ENCODE assay signal across 7 cellular contexts in the genomic region with DNA sequence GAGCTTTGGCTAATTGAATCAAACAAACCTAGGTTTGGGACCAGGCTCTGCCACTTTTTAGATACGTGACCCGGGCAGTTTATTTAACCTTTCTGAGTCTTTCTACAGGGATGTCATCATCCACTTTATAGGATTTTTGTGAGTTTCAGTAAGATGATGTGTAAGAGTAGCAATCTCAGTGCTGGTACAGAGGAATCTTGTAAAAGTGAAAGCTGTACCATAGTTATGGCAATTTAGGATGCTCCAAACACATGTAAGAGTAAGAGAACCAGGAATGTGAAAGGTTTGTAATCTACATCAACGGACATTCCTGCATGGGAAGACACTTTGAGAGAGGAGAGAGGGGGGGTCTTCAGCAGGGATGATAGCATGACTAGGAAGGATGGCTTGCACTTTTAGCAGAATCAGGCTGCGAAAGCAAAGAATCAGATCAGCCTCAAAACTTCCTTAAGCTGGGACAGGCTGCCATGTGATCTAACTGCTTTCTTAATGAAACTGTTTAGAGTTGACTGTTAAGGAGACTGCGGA. TPM values are rescaled to one million over a fixed set of nuclear protein-coding genes. Genes with fewer than 3 reads are reported as not detected.
DNase-seq lines count a peak whose midpoint lies in the region; ATAC-seq and TF ChIP-seq lines count a peak whose summit lies in the region.

No MANE protein-coding gene starts in this region.

- peaks cover 79% of the 10 kb centered on the region for H3K36me3 Mint-ChIP-seq in activated CD4-positive, alpha-beta memory T cell treated with anti-CD3 and anti-CD28 coated beads for 36 hours
- H3K36me3 Mint-ChIP-seq in stimulated activated effector memory CD8-positive, alpha-beta T cell treated with anti-CD3 and anti-CD28 coated beads, Interleukin-12 subunit alpha, Interleukin-12 subunit beta, amount 100 ng/mL, for 72 hours, result peaks cover 100% of the 10 kb centered on the region

- H3K9me3 ChIP-seq in HEK293 (ENCODE audit: control insufficient read depth, insufficient read depth, low read depth, low read length), result no peaks in the 10 kb centered on the region
- H3K9me3 ChIP-seq in iPS-15b (ENCODE audit: control insufficient read depth, insufficient read depth, low read length), result no peaks in the 10 kb centered on the region

- no peak for DNase-seq in activated CD4-positive, alpha-beta memory T cell treated with anti-CD3 and anti-CD28 coated beads for 36 hours
- DNase-seq in stimulated activated effector memory CD8-positive, alpha-beta T cell treated with anti-CD3 and anti-CD28 coated beads, Interleukin-12 subunit alpha, Interleukin-12 subunit beta, amount 100 ng/mL, for 72 hours (ENCODE audit: low spot score in 2 of 2), result no peak
- no peak for DNase-seq in mucosa of gallbladder (ENCODE audit: low spot score)

- CTCF ChIA-PET in HEK293 (lab: Yijun Ruan, JAX), result interaction anchor here (0.9 to 5.0 kb wide), 3 partner anchors 16 to 79 kb away, joined by 3 to 31 read pairs (median 6); no protein-coding TSS in a partner anchor
- CTCF ChIA-PET in activated CD4-positive, alpha-beta memory T cell treated with anti-CD3 and anti-CD28 coated beads for 36 hours (lab: Charles Lee), result interaction anchor here (1.4 to 2.4 kb wide), 3 partner anchors 21 to 240 kb away, joined by 5 to 10 read pairs (median 8); a partner anchor contains a TSS

- H3K4me3 Mint-ChIP-seq in activated CD4-positive, alpha-beta memory T cell treated with anti-CD3 and anti-CD28 coated beads for 36 hours, result peak overlapping the region; percentile 96
- peak overlapping the region; percentile 85 for H3K4me3 Mint-ChIP-seq in stimulated activated effector memory CD8-positive, alpha-beta T cell treated with anti-CD3 and anti-CD28 coated beads, Interleukin-12 subunit alpha, Interleukin-12 subunit beta, amount 100 ng/mL, for 72 hours

- 0 out of 2 replicates have a peak overlapping the region, but pooled peaks have one; percentile 8 for H3K27ac ChIP-seq in HEK293 (ENCODE audit: extremely low read depth, low read depth, low read length)

- H3K36me3 ChIP-seq in HEK293 (ENCODE audit: control insufficient read depth in 2 of 2, insufficient read depth in 1 of 2, low read length in 2 of 2) (peaks cover 51 to 63% of the 10 kb centered on the region in 2 experiments), iPS-15b (ENCODE audit: control insufficient read depth, insufficient read depth, low read length) (peaks cover 49% of the 10 kb centered on the region)

- POLR2A ChIA-PET in HEK293 (lab: Yijun Ruan, JAX), result interaction anchor here (0.6 to 1.0 kb wide), 2 partner anchors 16 to 334 kb away, joined by 3 to 4 read pairs; no protein-coding TSS in a partner anchor
- POLR2A ChIA-PET in activated CD4-positive, alpha-beta memory T cell treated with anti-CD3 and anti-CD28 coated beads for 36 hours (lab: Charles Lee), result interaction anchor here (0.7 to 2.7 kb wide), 5 partner anchors 15 to 335 kb away, joined by 3 to 21 read pairs (median 5); a partner anchor contains a TSS

- no peaks in the 10 kb centered on the region for H3K27me3 ChIP-seq in iPS-15b (ENCODE audit: control insufficient read depth, insufficient read depth, low read length)

- peak overlapping the region; percentile 100 for H3K9ac ChIP-seq in iPS-15b (ENCODE audit: low read depth, low read length)

- intact Hi-C loops in activated CD4-positive, alpha-beta memory T cell treated with anti-CD3 and anti-CD28 coated beads for 36 hours (cut with micrococcal nuclease), result loop anchor here (2.0 to 5.0 kb wide), 6 partner anchors 88 to 490 kb away; a partner anchor contains a TSS

- ATAC-seq in stimulated activated effector memory CD8-positive, alpha-beta T cell treated with anti-CD3 and anti-CD28 coated beads, Interleukin-12 subunit alpha, Interleukin-12 subunit beta, amount 100 ng/mL, for 72 hours, result no peak
- ATAC-seq in HG02885 (IDR thresholded peaks at IDR 0.05; ENCODE audit: poor library complexity, unreplicated experiment) (no peak), GM18858 (IDR thresholded peaks at IDR 0.05; ENCODE audit: unreplicated experiment) (no peak)

- H3K4me1 ChIP-seq in HEK293 (ENCODE audit: control insufficient read depth, insufficient read depth, low read length) (peaks cover 2% of the 10 kb centered on the region; the same call in 1 of the 2 replicates), iPS-15b (ENCODE audit: control insufficient read depth, insufficient read depth, low read length) (peaks cover 5% of the 10 kb centered on the region)

- H3K4me3 ChIP-seq in HEK293 (ENCODE audit: low read depth, low read length), result peak overlapping the region; percentile 74
- peak overlapping the region; percentile 99 for H3K4me3 ChIP-seq in iPS-15b (ENCODE audit: low read depth, low read length)

- peak overlapping the region; percentile 98 for H3K27ac Mint-ChIP-seq in activated CD4-positive, alpha-beta memory T cell treated with anti-CD3 and anti-CD28 coated beads for 36 hours
- H3K27ac Mint-ChIP-seq in stimulated activated effector memory CD8-positive, alpha-beta T cell treated with anti-CD3 and anti-CD28 coated beads, Interleukin-12 subunit alpha, Interleukin-12 subunit beta, amount 100 ng/mL, for 72 hours, result peak overlapping the region; percentile 98

- peaks cover 60% of the 10 kb centered on the region for H3K4me1 Mint-ChIP-seq in activated CD4-positive, alpha-beta memory T cell treated with anti-CD3 and anti-CD28 coated beads for 36 hours (ENCODE audit: low read depth)
- peaks cover 56% of the 10 kb centered on the region for H3K4me1 Mint-ChIP-seq in stimulated activated effector memory CD8-positive, alpha-beta T cell treated with anti-CD3 and anti-CD28 coated beads, Interleukin-12 subunit alpha, Interleukin-12 subunit beta, amount 100 ng/mL, for 72 hours

- no peak for TF ChIP-seq CTCF in HEK293 (tag by site-specific recombination; IDR thresholded peaks at IDR 0.05)

- no peaks in the 10 kb centered on the region for H3K27me3 Mint-ChIP-seq in activated CD4-positive, alpha-beta memory T cell treated with anti-CD3 and anti-CD28 coated beads for 36 hours

- H3K9me3 Mint-ChIP-seq in activated CD4-positive, alpha-beta memory T cell treated with anti-CD3 and anti-CD28 coated beads for 36 hours, result no peaks in the 10 kb centered on the region
- no peaks in the 10 kb centered on the region for H3K9me3 Mint-ChIP-seq in stimulated activated effector memory CD8-positive, alpha-beta T cell treated with anti-CD3 and anti-CD28 coated beads, Interleukin-12 subunit alpha, Interleukin-12 subunit beta, amount 100 ng/mL, for 72 hours

TF ChIP-seq in HEK293, 187 proteins besides CTCF, POLR2A, EP300 and RAD21 (continues in another document):
- TF ChIP-seq ZNF248 (tag by site-specific recombination; IDR thresholded peaks at IDR 0.05), result no peak
- TF ChIP-seq ZNF211 (tag by site-specific recombination; IDR thresholded peaks at IDR 0.05; ENCODE audit: low read depth), result no peak
- no peak for TF ChIP-seq TCF7L2 (IDR thresholded peaks at IDR 0.05; ENCODE audit: borderline replicate concordance, low read depth, low read length)
- no peak for TF ChIP-seq ZNF274 (IDR thresholded peaks at IDR 0.05; ENCODE audit: low read length)
- no peak for TF ChIP-seq ZNF274 (tag by site-specific recombination; IDR thresholded peaks at IDR 0.05; ENCODE audit: borderline replicate concordance)
- TF ChIP-seq ZBTB17 (tag by site-specific recombination; IDR thresholded peaks at IDR 0.05), result 0 out of 2 replicates have a peak, but pooled peaks have one; percentile 9
- TF ChIP-seq, protein P1, sequence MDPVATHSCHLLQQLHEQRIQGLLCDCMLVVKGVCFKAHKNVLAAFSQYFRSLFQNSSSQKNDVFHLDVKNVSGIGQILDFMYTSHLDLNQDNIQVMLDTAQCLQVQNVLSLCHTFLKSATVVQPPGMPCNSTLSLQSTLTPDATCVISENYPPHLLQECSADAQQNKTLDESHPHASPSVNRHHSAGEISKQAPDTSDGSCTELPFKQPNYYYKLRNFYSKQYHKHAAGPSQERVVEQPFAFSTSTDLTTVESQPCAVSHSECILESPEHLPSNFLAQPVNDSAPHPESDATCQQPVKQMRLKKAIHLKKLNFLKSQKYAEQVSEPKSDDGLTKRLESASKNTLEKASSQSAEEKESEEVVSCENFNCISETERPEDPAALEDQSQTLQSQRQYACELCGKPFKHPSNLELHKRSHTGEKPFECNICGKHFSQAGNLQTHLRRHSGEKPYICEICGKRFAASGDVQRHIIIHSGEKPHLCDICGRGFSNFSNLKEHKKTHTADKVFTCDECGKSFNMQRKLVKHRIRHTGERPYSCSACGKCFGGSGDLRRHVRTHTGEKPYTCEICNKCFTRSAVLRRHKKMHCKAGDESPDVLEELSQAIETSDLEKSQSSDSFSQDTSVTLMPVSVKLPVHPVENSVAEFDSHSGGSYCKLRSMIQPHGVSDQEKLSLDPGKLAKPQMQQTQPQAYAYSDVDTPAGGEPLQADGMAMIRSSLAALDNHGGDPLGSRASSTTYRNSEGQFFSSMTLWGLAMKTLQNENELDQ (tag by site-specific recombination; IDR thresholded peaks at IDR 0.05; ENCODE audit: low read depth), result no peak
- no peak for TF ChIP-seq ZNF571 (tag by site-specific recombination; IDR thresholded peaks at IDR 0.05)
- no peak for TF ChIP-seq ZNF37A (tag by site-specific recombination; IDR thresholded peaks at IDR 0.05)
- peak; percentile 74; the same call in 1 of the 2 replicates for TF ChIP-seq PRDM1 (tag by site-specific recombination; IDR thresholded peaks at IDR 0.05)
- TF ChIP-seq, protein P2, sequence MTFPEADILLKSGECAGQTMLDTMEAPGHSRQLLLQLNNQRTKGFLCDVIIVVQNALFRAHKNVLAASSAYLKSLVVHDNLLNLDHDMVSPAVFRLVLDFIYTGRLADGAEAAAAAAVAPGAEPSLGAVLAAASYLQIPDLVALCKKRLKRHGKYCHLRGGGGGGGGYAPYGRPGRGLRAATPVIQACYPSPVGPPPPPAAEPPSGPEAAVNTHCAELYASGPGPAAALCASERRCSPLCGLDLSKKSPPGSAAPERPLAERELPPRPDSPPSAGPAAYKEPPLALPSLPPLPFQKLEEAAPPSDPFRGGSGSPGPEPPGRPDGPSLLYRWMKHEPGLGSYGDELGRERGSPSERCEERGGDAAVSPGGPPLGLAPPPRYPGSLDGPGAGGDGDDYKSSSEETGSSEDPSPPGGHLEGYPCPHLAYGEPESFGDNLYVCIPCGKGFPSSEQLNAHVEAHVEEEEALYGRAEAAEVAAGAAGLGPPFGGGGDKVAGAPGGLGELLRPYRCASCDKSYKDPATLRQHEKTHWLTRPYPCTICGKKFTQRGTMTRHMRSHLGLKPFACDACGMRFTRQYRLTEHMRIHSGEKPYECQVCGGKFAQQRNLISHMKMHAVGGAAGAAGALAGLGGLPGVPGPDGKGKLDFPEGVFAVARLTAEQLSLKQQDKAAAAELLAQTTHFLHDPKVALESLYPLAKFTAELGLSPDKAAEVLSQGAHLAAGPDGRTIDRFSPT (tag by site-specific recombination; IDR thresholded peaks at IDR 0.05), result no peak

RNA-seq across cellular contexts. Expression of a gene that starts 1.0 kb away (rescaled TPM):
- total RNA-seq in activated CD4-positive, alpha-beta memory T cell treated with anti-CD3 and anti-CD28 coated beads for 36 hours, result 100 to 1,000 TPM; 165 to 168 TPM
- total RNA-seq in mucosa of gallbladder, result 37.8 TPM

RNA-seq across cellular contexts. Expression of a gene that starts 20.3 kb away (rescaled TPM):
- 10 to 100 TPM; 59.1 to 65.9 TPM for total RNA-seq in activated CD4-positive, alpha-beta memory T cell treated with anti-CD3 and anti-CD28 coated beads for 36 hours
- 20.8 TPM for total RNA-seq in mucosa of gallbladder

RNA-seq across cellular contexts. Expression of a gene that starts 33.0 kb away (rescaled TPM):
- 10 to 100 TPM; 48.1 to 48.8 TPM for total RNA-seq in activated CD4-positive, alpha-beta memory T cell treated with anti-CD3 and anti-CD28 coated beads for 36 hours
- 77.8 TPM for total RNA-seq in mucosa of gallbladder
